1 cellular context compared by ENCODE assay signal in the genomic region with DNA sequence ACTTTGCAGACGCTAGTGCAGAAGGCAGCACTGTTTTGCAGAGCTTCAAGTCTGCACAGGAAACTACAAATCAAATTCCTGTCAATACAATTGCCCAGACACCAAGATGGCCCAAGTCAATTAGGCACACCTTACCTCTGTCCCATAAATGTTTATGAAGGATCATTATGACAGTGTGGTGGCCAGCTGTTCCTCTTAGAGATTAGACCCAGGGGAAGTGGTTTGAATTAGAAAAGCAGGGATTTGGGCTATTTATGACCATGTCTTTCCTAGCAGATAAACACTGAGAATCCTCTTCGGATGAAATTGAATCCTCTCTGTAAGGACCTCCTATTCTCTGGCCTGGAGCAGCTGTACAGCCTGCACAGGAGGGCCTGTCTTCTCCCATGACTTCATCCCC.
TF ChIP-seq lines count a peak whose summit lies in the region.

No MANE protein-coding gene starts in this region.

TF ChIP-seq in H1, 55 proteins besides CTCF, POLR2A, EP300 and RAD21 (continued from another document):
- TF ChIP-seq, protein P1, sequence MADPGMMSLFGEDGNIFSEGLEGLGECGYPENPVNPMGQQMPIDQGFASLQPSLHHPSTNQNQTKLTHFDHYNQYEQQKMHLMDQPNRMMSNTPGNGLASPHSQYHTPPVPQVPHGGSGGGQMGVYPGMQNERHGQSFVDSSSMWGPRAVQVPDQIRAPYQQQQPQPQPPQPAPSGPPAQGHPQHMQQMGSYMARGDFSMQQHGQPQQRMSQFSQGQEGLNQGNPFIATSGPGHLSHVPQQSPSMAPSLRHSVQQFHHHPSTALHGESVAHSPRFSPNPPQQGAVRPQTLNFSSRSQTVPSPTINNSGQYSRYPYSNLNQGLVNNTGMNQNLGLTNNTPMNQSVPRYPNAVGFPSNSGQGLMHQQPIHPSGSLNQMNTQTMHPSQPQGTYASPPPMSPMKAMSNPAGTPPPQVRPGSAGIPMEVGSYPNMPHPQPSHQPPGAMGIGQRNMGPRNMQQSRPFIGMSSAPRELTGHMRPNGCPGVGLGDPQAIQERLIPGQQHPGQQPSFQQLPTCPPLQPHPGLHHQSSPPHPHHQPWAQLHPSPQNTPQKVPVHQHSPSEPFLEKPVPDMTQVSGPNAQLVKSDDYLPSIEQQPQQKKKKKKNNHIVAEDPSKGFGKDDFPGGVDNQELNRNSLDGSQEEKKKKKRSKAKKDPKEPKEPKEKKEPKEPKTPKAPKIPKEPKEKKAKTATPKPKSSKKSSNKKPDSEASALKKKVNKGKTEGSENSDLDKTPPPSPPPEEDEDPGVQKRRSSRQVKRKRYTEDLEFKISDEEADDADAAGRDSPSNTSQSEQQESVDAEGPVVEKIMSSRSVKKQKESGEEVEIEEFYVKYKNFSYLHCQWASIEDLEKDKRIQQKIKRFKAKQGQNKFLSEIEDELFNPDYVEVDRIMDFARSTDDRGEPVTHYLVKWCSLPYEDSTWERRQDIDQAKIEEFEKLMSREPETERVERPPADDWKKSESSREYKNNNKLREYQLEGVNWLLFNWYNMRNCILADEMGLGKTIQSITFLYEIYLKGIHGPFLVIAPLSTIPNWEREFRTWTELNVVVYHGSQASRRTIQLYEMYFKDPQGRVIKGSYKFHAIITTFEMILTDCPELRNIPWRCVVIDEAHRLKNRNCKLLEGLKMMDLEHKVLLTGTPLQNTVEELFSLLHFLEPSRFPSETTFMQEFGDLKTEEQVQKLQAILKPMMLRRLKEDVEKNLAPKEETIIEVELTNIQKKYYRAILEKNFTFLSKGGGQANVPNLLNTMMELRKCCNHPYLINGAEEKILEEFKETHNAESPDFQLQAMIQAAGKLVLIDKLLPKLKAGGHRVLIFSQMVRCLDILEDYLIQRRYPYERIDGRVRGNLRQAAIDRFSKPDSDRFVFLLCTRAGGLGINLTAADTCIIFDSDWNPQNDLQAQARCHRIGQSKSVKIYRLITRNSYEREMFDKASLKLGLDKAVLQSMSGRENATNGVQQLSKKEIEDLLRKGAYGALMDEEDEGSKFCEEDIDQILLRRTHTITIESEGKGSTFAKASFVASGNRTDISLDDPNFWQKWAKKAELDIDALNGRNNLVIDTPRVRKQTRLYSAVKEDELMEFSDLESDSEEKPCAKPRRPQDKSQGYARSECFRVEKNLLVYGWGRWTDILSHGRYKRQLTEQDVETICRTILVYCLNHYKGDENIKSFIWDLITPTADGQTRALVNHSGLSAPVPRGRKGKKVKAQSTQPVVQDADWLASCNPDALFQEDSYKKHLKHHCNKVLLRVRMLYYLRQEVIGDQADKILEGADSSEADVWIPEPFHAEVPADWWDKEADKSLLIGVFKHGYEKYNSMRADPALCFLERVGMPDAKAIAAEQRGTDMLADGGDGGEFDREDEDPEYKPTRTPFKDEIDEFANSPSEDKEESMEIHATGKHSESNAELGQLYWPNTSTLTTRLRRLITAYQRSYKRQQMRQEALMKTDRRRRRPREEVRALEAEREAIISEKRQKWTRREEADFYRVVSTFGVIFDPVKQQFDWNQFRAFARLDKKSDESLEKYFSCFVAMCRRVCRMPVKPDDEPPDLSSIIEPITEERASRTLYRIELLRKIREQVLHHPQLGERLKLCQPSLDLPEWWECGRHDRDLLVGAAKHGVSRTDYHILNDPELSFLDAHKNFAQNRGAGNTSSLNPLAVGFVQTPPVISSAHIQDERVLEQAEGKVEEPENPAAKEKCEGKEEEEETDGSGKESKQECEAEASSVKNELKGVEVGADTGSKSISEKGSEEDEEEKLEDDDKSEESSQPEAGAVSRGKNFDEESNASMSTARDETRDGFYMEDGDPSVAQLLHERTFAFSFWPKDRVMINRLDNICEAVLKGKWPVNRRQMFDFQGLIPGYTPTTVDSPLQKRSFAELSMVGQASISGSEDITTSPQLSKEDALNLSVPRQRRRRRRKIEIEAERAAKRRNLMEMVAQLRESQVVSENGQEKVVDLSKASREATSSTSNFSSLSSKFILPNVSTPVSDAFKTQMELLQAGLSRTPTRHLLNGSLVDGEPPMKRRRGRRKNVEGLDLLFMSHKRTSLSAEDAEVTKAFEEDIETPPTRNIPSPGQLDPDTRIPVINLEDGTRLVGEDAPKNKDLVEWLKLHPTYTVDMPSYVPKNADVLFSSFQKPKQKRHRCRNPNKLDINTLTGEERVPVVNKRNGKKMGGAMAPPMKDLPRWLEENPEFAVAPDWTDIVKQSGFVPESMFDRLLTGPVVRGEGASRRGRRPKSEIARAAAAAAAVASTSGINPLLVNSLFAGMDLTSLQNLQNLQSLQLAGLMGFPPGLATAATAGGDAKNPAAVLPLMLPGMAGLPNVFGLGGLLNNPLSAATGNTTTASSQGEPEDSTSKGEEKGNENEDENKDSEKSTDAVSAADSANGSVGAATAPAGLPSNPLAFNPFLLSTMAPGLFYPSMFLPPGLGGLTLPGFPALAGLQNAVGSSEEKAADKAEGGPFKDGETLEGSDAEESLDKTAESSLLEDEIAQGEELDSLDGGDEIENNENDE (IDR thresholded peaks at IDR 0.05; ENCODE audit: insufficient replicate concordance, low read length) = no peak
- TF ChIP-seq JUND (IDR thresholded peaks at IDR 0.05; ENCODE audit: low read length) (no peak), NRF1 (IDR thresholded peaks at IDR 0.05; ENCODE audit: low read depth, low read length) (no peak), HDAC6 (IDR thresholded peaks at IDR 0.05; ENCODE audit: low read depth, low read length) (no peak), CREB1 (IDR thresholded peaks at IDR 0.05) (no peak), TEAD4 (IDR thresholded peaks at IDR 0.05; ENCODE audit: low read depth, low read length) (no peak), EZH2 (IDR thresholded peaks at IDR 0.05; ENCODE audit: low read depth, low read length, severe bottlenecking) (no peak)
- TF ChIP-seq, protein P2, sequence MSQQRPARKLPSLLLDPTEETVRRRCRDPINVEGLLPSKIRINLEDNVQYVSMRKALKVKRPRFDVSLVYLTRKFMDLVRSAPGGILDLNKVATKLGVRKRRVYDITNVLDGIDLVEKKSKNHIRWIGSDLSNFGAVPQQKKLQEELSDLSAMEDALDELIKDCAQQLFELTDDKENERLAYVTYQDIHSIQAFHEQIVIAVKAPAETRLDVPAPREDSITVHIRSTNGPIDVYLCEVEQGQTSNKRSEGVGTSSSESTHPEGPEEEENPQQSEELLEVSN (IDR thresholded peaks at IDR 0.05) = no peak
